14 cellular contexts compared by ENCODE assay signal in the genomic region with DNA sequence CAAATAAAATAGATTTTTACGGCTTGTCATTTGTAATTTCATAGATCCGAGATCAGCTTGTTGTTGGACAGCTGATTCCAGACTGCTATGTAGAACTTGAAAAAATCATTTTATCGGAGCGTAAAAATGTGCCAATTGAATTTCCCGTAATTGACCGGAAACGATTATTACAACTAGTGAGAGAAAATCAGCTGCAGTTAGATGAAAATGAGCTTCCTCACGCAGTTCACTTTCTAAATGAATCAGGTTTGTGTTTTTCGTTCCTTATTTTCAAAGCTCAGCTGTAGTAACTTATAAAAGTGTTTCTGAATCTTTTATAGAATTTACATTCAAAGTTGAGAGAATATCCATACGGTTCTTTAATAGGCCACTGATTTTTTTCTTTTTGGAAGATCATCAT.
DNase-seq lines count a peak whose midpoint lies in the region; ATAC-seq and TF ChIP-seq lines count a peak whose summit lies in the region.
"Had no signal": no experiment of that assay in that cellular context is flagged by ENCODE, and none has a peak within 500 bp of the region (broad histone marks: within the 10 kb centered on the region; RNA-seq: fewer than 3 reads in every experiment).

No MANE protein-coding gene starts in this region.

- POLR2A ChIA-PET in GM10248 (lab: Yijun Ruan, JAX), result no interaction called here
- POLR2A ChIA-PET in naive thymus-derived CD4-positive, alpha-beta T cell (lab: Charles Lee), result interaction anchor here (0.6 kb wide), 1 partner anchor 655 kb away, joined by 3 read pairs; no protein-coding TSS in a partner anchor

- no peaks in the 10 kb centered on the region for H3K36me3 ChIP-seq in naive thymus-derived CD4-positive, alpha-beta T cell (ENCODE audit: control insufficient read depth in 2 of 3, insufficient read depth in 3 of 3, low read length in 3 of 3)
- H3K36me3 ChIP-seq in brain microvascular endothelial cell (replicated peaks), result no peaks in the 10 kb centered on the region
- H3K36me3 ChIP-seq: ovary, SJSA1 had no signal

- H3K27ac Mint-ChIP-seq in IgD-negative memory B cell, result peak overlapping the region; percentile 44 to 92 (median 45)
- H3K27ac Mint-ChIP-seq in naive thymus-derived CD4-positive, alpha-beta T cell, result no peak overlapping the region
- H3K27ac Mint-ChIP-seq: activated CD4-positive, alpha-beta T cell treated with anti-CD3 and anti-CD28 coated beads, Interleukin-2, amount 10 ng/mL, durations not matched to agents 7 days and 5 days; activated naive CD4-positive, alpha-beta T cell treated with anti-CD3 and anti-CD28 coated beads, Interleukin-2, amount 50 U/mL, for 24 hours had no signal

- H3K9me3 ChIP-seq in naive thymus-derived CD4-positive, alpha-beta T cell (ENCODE audit: control insufficient read depth in 2 of 3, low read length in 3 of 3), result no peaks in the 10 kb centered on the region
- H3K9me3 ChIP-seq: ovary, SJSA1 had no signal

- H3K4me1 Mint-ChIP-seq in IgD-negative memory B cell, result peaks cover 19 to 24% (median 19%) of the 10 kb centered on the region in 3 donors
- H3K4me1 Mint-ChIP-seq in naive thymus-derived CD4-positive, alpha-beta T cell, result no peaks in the 10 kb centered on the region
- H3K4me1 Mint-ChIP-seq: activated CD4-positive, alpha-beta T cell treated with anti-CD3 and anti-CD28 coated beads, Interleukin-2, amount 10 ng/mL, durations not matched to agents 7 days and 5 days; activated naive CD4-positive, alpha-beta T cell treated with anti-CD3 and anti-CD28 coated beads, Interleukin-2, amount 50 U/mL, for 24 hours had no signal

- intact Hi-C loops in naive thymus-derived CD4-positive, alpha-beta T cell (cut with micrococcal nuclease), result loop anchor here in 1 of 2 donors (1.0 kb wide), 2 partner anchors 161 to 303 kb away; no protein-coding TSS in a partner anchor

- H3K4me3 Mint-ChIP-seq in IgD-negative memory B cell, result peak overlapping the region in 3 of 4 donors; percentile 19 to 80 (median 67)
- H3K4me3 Mint-ChIP-seq in naive thymus-derived CD4-positive, alpha-beta T cell, result no peak overlapping the region
- H3K4me3 Mint-ChIP-seq: activated CD4-positive, alpha-beta T cell treated with anti-CD3 and anti-CD28 coated beads, Interleukin-2, amount 10 ng/mL, durations not matched to agents 7 days and 5 days; activated naive CD4-positive, alpha-beta T cell treated with anti-CD3 and anti-CD28 coated beads, Interleukin-2, amount 50 U/mL, for 24 hours had no signal

- CTCF ChIA-PET in GM10248 (lab: Yijun Ruan, JAX), result interaction anchor here (0.9 to 2.2 kb wide), 14 partner anchors 11 to 603 kb away, joined by 3 to 8 read pairs (median 3); no protein-coding TSS in a partner anchor
- CTCF ChIA-PET in naive thymus-derived CD4-positive, alpha-beta T cell (lab: Charles Lee), result no interaction called here

- H3K36me3 Mint-ChIP-seq in IgD-negative memory B cell, result peaks cover 7% of the 10 kb centered on the region
- no peaks in the 10 kb centered on the region for H3K36me3 Mint-ChIP-seq in naive thymus-derived CD4-positive, alpha-beta T cell
- H3K36me3 Mint-ChIP-seq: activated naive CD4-positive, alpha-beta T cell treated with anti-CD3 and anti-CD28 coated beads, Interleukin-2, amount 50 U/mL, for 24 hours had no signal

- no peaks in the 10 kb centered on the region for H3K27me3 Mint-ChIP-seq in IgD-negative memory B cell
- H3K27me3 Mint-ChIP-seq in naive thymus-derived CD4-positive, alpha-beta T cell, result no peaks in the 10 kb centered on the region
- H3K27me3 Mint-ChIP-seq: activated naive CD4-positive, alpha-beta T cell treated with anti-CD3 and anti-CD28 coated beads, Interleukin-2, amount 50 U/mL, for 24 hours had no signal

- TF ChIP-seq CTCF in GM10248 (IDR thresholded peaks at IDR 0.05; ENCODE audit: control extremely low read depth, extremely low read depth, low read depth, missing control alignments) (no peak), brain microvascular endothelial cell (IDR thresholded peaks at IDR 0.05; ENCODE audit: low read depth, low read length, missing control alignments) (no peak)

- in situ Hi-C loops in brain microvascular endothelial cell (cut with HindIII; ENCODE audit: low pct_ligation_motif_present, low sequenced_read_pairs), result no loop called here

- no peak overlapping the region for H3K4me3 ChIP-seq in naive thymus-derived CD4-positive, alpha-beta T cell (ENCODE audit: low read length)
- H3K4me3 ChIP-seq in brain microvascular endothelial cell (ENCODE audit: low read depth, low read length), result no peak overlapping the region
- H3K4me3 ChIP-seq: ovary, SJSA1 had no signal

- no peaks in the 10 kb centered on the region for H3K4me1 ChIP-seq in naive thymus-derived CD4-positive, alpha-beta T cell (ENCODE audit: control insufficient read depth in 2 of 2, insufficient read depth in 2 of 2, low read length in 2 of 2)
- H3K4me1 ChIP-seq: SJSA1 had no signal

- peak; percentile 18 for DNase-seq in GM10248 (ENCODE audit: extremely low spot score)
- no peak for DNase-seq in naive thymus-derived CD4-positive, alpha-beta T cell
- DNase-seq in brain microvascular endothelial cell, result no peak
- no peak for DNase-seq in activated CD4-positive, alpha-beta T cell treated with anti-CD3 and anti-CD28 coated beads, Interleukin-2, amount 50 U/mL, for 4 hours
- no peak for DNase-seq in T-helper 9 cell
- DNase-seq: activated CD4-positive, alpha-beta T cell treated with anti-CD3 and anti-CD28 coated beads, Interleukin-2, amount 10 ng/mL, durations not matched to agents 7 days and 5 days; ovary; stimulated activated CD4-positive, alpha-beta T cell treated with anti-CD3 and anti-CD28 coated beads, Interleukin-4, amount 100 ng/mL, for 4 hours; substantia nigra had no signal

- ATAC-seq in GM19452 (IDR thresholded peaks at IDR 0.05; ENCODE audit: unreplicated experiment) (peak; percentile 89), HG02884 (IDR thresholded peaks at IDR 0.05; ENCODE audit: unreplicated experiment) (peak; percentile 89)
- no peak for ATAC-seq in naive thymus-derived CD4-positive, alpha-beta T cell

- no peaks in the 10 kb centered on the region for H3K9me3 Mint-ChIP-seq in IgD-negative memory B cell
- H3K9me3 Mint-ChIP-seq in naive thymus-derived CD4-positive, alpha-beta T cell, result peaks cover 0 to 2% (median 0%) of the 10 kb centered on the region in 11 donors
- H3K9me3 Mint-ChIP-seq: activated CD4-positive, alpha-beta T cell treated with anti-CD3 and anti-CD28 coated beads, Interleukin-2, amount 10 ng/mL, durations not matched to agents 7 days and 5 days; activated naive CD4-positive, alpha-beta T cell treated with anti-CD3 and anti-CD28 coated beads, Interleukin-2, amount 50 U/mL, for 24 hours had no signal

- no peak overlapping the region for H3K27ac ChIP-seq in naive thymus-derived CD4-positive, alpha-beta T cell (ENCODE audit: low read depth, low read length)
- H3K27ac ChIP-seq in brain microvascular endothelial cell, result no peak overlapping the region
- H3K27ac ChIP-seq: ovary, SJSA1 had no signal

- no peaks in the 10 kb centered on the region for H3K27me3 ChIP-seq in naive thymus-derived CD4-positive, alpha-beta T cell (ENCODE audit: control insufficient read depth in 2 of 2, insufficient read depth in 2 of 2, low read length in 2 of 2)
- H3K27me3 ChIP-seq in brain microvascular endothelial cell (replicated peaks), result no peaks in the 10 kb centered on the region
- H3K27me3 ChIP-seq: ovary, SJSA1 had no signal

Comparison
In these comparisons a context has a peak if more than half of its experiments do, and no peak if none do; other contexts are left out.
1. H3K27ac Mint-ChIP-seq: peak in IgD-negative memory B cell (3 of 3); none in naive thymus-derived CD4-positive, alpha-beta T cell (0 of 9).
2. H3K4me3 Mint-ChIP-seq: peak in IgD-negative memory B cell (3 of 4); none in naive thymus-derived CD4-positive, alpha-beta T cell (0 of 10).